ENCODE assay signal across 20 cellular contexts in the genomic region with DNA sequence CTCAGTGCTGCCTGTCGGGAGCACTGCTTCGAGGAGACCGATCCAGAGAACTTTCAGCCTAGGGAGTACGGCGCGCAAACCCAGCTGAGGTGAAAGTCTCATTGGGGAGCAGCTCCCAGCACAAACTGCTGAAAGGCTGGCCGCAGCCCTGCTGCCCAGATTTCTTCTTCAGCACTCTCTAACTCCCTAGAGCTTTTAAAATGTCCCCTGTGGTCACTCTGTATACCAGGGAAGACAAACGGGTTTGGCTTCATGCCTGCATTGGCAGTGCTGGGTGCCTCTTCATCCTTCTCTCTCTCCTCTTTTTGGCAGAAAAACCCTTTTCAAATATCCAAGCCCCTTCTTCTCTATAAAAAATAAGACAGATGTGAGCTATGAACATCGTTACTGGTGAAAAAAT.
"Had no signal": no experiment of that assay in that cellular context is flagged by ENCODE, and none has a peak within 500 bp of the region (broad histone marks: within the 10 kb centered on the region; RNA-seq: fewer than 3 reads in every experiment).

No MANE protein-coding gene starts in this region.

- H3K36me3 Mint-ChIP-seq: activated naive CD8-positive, alpha-beta T cell; stimulated activated effector memory CD8-positive, alpha-beta T cell treated with anti-CD3 and anti-CD28 coated beads, Interleukin-12 subunit alpha, Interleukin-12 subunit beta, amount 100 ng/mL, for 72 hours; type B pancreatic cell had no signal

- H3K4me3 Mint-ChIP-seq: activated naive CD8-positive, alpha-beta T cell; activated T-helper 17 cell treated with anti-CD3 and anti-CD28 coated beads, Interleukin-2, amount 50 U/mL, for 72 hours; neural crest cell; stimulated activated effector memory CD8-positive, alpha-beta T cell treated with anti-CD3 and anti-CD28 coated beads, Interleukin-12 subunit alpha, Interleukin-12 subunit beta, amount 100 ng/mL, for 72 hours; type B pancreatic cell had no signal

- H3K4me3 ChIP-seq: adrenal gland, ascending aorta, left ventricle myocardium inferior, skin epidermis, stomach, suprapubic skin, vagina had no signal

- H3K9me3 Mint-ChIP-seq: activated T-helper 17 cell treated with anti-CD3 and anti-CD28 coated beads, Interleukin-2, amount 50 U/mL, for 72 hours; neural crest cell; stimulated activated effector memory CD8-positive, alpha-beta T cell treated with anti-CD3 and anti-CD28 coated beads, Interleukin-12 subunit alpha, Interleukin-12 subunit beta, amount 100 ng/mL, for 72 hours; type B pancreatic cell had no signal

- H3K27ac Mint-ChIP-seq: activated naive CD8-positive, alpha-beta T cell; activated T-helper 17 cell treated with anti-CD3 and anti-CD28 coated beads, Interleukin-2, amount 50 U/mL, for 72 hours; progenitor cell of endocrine pancreas; stimulated activated effector memory CD8-positive, alpha-beta T cell treated with anti-CD3 and anti-CD28 coated beads, Interleukin-12 subunit alpha, Interleukin-12 subunit beta, amount 100 ng/mL, for 72 hours; type B pancreatic cell had no signal

- H3K9me3 ChIP-seq: adrenal gland, ascending aorta, left ventricle myocardium inferior, stomach, suprapubic skin, vagina had no signal

- H3K27me3 ChIP-seq: adrenal gland, ascending aorta, stomach, suprapubic skin, vagina had no signal

- H3K4me1 ChIP-seq: adrenal gland, ascending aorta, left ventricle myocardium inferior, stomach, suprapubic skin, vagina had no signal

- DNase-seq: activated T-cell treated with anti-CD3 and anti-CD28 coated beads, Interleukin-2, amount 50 U/mL, for 1 hour; adrenal gland; central memory CD4-positive, alpha-beta T cell; dermis blood vessel endothelial cell; effector memory CD4-positive, alpha-beta T cell; foreskin melanocyte; left ventricle myocardium inferior; stimulated activated CD4-positive, alpha-beta T cell treated with anti-CD3 and anti-CD28 coated beads, Interleukin-2, amount 100 ng/mL, for 24 hours; stomach; T-helper 9 cell had no signal

- H3K27me3 Mint-ChIP-seq: progenitor cell of endocrine pancreas, type B pancreatic cell had no signal

- H3K36me3 ChIP-seq: adrenal gland, ascending aorta, left ventricle myocardium inferior, stomach, suprapubic skin, vagina had no signal

- H3K27ac ChIP-seq: adrenal gland, ascending aorta, left ventricle myocardium inferior, skin epidermis, stomach, suprapubic skin, vagina had no signal

- H3K4me1 Mint-ChIP-seq: activated T-helper 17 cell treated with anti-CD3 and anti-CD28 coated beads, Interleukin-2, amount 50 U/mL, for 72 hours; stimulated activated effector memory CD8-positive, alpha-beta T cell treated with anti-CD3 and anti-CD28 coated beads, Interleukin-12 subunit alpha, Interleukin-12 subunit beta, amount 100 ng/mL, for 72 hours had no signal
